ENCODE assay signal across 9 cellular contexts in the genomic region with DNA sequence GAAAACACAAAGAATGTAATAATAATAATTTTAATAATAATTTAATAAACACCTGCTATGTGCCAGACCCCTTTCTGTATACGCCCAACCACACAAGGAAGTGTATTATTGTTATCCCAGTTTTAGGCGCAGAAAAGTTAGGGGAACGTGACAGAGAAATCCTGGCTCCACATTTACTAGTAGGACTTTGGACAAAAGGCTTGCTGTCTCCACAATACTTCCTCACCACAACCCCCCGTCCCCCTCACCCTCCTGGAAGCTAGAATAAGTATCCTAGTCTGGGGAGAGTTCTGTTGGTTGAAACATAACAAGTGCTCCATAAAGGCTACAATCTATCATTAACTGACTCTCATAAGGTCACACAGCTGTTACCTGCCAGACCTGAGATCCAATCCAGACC. TPM values are rescaled to one million over a fixed set of nuclear protein-coding genes. Genes with fewer than 3 reads are reported as not detected.
DNase-seq lines count a peak whose midpoint lies in the region; ATAC-seq, FAIRE-seq and TF ChIP-seq lines count a peak whose summit lies in the region.
"Had no signal": no experiment of that assay in that cellular context is flagged by ENCODE, and none has a peak within 500 bp of the region (broad histone marks: within the 10 kb centered on the region; RNA-seq: fewer than 3 reads in every experiment).

No MANE protein-coding gene starts in this region.

- H3K9ac ChIP-seq in HepG2 (ENCODE audit: insufficient read depth, low read depth, low read length) (no peak overlapping the region), colonic mucosa (ENCODE audit: low read depth in 2 of 2, low read length in 2 of 2) (no peak overlapping the region)

- H3K4me1 ChIP-seq in HepG2 (ENCODE audit: insufficient read depth, low read length): peaks cover 30% of the 10 kb centered on the region
- H3K4me1 ChIP-seq in right lobe of liver: peaks cover 0 to 17% (median 3%) of the 10 kb centered on the region in 4 donors
- peaks cover 23% of the 10 kb centered on the region for H3K4me1 ChIP-seq in lower lobe of right lung
- H3K4me1 ChIP-seq in colonic mucosa: peaks cover 7% of the 10 kb centered on the region
- peaks cover 21% of the 10 kb centered on the region for H3K4me1 ChIP-seq in upper lobe of right lung

- CTCF ChIA-PET in HepG2 (lab: Yijun Ruan, JAX; ENCODE audit: low intra/inter-chr PET ratio, low total read pairs) (no interaction called here), activated B cell treated with CpG ODN at 0.5 μM for 24 hours (lab: Charles Lee) (no interaction called here)

- H3K4me1 Mint-ChIP-seq in activated B cell treated with CpG ODN at 0.5 μM for 24 hours: peaks cover 16% of the 10 kb centered on the region

- DNase-seq in HepG2 (ENCODE audit: low spot score): no peak
- no peak for DNase-seq in right lobe of liver
- no peak for DNase-seq in activated B cell treated with CpG ODN at 0.5 μM for 24 hours
- no peak for DNase-seq in lower lobe of right lung
- DNase-seq in colonic mucosa: no peak
- DNase-seq in upper lobe of right lung: no peak
- DNase-seq: effector CD4-positive, alpha-beta T cell had no signal

- H3K36me3 ChIP-seq in HepG2 (replicated peaks in 1 of 2; ENCODE audit: control insufficient read depth in 1 of 2, insufficient read depth in 2 of 2, low read length in 2 of 2) (no peaks in the 10 kb centered on the region), right lobe of liver (no peaks in the 10 kb centered on the region), lower lobe of right lung (no peaks in the 10 kb centered on the region), colonic mucosa (no peaks in the 10 kb centered on the region), upper lobe of right lung (no peaks in the 10 kb centered on the region)

- TF ChIP-seq EP300 in HepG2 (IDR thresholded peaks at IDR 0.05; ENCODE audit: low read depth in 2 of 2, low read length in 2 of 2): no peak
- no peak for TF ChIP-seq EP300 in HepG2 (CRISPR knock-in tag; IDR thresholded peaks at IDR 0.05; ENCODE audit: borderline replicate concordance)

- no peak for FAIRE-seq in HepG2 (lab: Jason Lieb, UNC)

- no peak overlapping the region for H2AFZ ChIP-seq in HepG2 (ENCODE audit: low read length)

- no peak for TF ChIP-seq CTCF in HepG2 (CRISPR knock-in tag; IDR thresholded peaks at IDR 0.05)
- no peak for TF ChIP-seq CTCF in right lobe of liver (IDR thresholded peaks at IDR 0.05)
- TF ChIP-seq CTCF in activated B cell treated with CpG ODN at 0.5 μM for 24 hours (IDR thresholded peaks at IDR 0.05): no peak
- no peak for TF ChIP-seq CTCF in lower lobe of right lung (IDR thresholded peaks at IDR 0.05)
- TF ChIP-seq CTCF in colonic mucosa (IDR thresholded peaks at IDR 0.05): no peak
- TF ChIP-seq CTCF in upper lobe of right lung (IDR thresholded peaks at IDR 0.05): no peak

- intact Hi-C loops in HepG2 (cut with micrococcal nuclease; ENCODE audit: unreplicated experiment): no loop called here
- intact Hi-C loops in right lobe of liver (cut with DNase I): no loop called here
- intact Hi-C loops in activated B cell treated with CpG ODN at 0.5 μM for 24 hours (cut with micrococcal nuclease): loop anchor here (10.0 kb wide), 1 partner anchor 171 kb away; no protein-coding TSS in a partner anchor
- intact Hi-C loops in lower lobe of right lung (cut with DNase I): no loop called here
- intact Hi-C loops in colonic mucosa (cut with DNase I): loop anchor here (5.0 kb wide), 1 partner anchor 62 kb away; the partner anchor contains the start of gene APPL1
- intact Hi-C loops in upper lobe of right lung (cut with DNase I): no loop called here

- no peaks in the 10 kb centered on the region for H3K9me3 ChIP-seq in HepG2 (ENCODE audit: low read length)
- no peaks in the 10 kb centered on the region for H3K9me3 ChIP-seq in right lobe of liver
- H3K9me3 ChIP-seq in lower lobe of right lung: no peaks in the 10 kb centered on the region
- H3K9me3 ChIP-seq in colonic mucosa: no peaks in the 10 kb centered on the region
- no peaks in the 10 kb centered on the region for H3K9me3 ChIP-seq in upper lobe of right lung

- H3K27me3 Mint-ChIP-seq in activated B cell treated with CpG ODN at 0.5 μM for 24 hours: peaks cover 51% of the 10 kb centered on the region

- H3K4me3 ChIP-seq in HepG2 (replicated peaks in 1 of 3; ENCODE audit: insufficient read depth in 1 of 3, low read depth in 2 of 3, low read length in 3 of 3): peak overlapping the region in 2 of 3 experiments; percentile 69 to 77; a peak in 2 of 6 replicates
- no peak overlapping the region for H3K4me3 ChIP-seq in right lobe of liver
- peak overlapping the region; percentile 71 for H3K4me3 ChIP-seq in lower lobe of right lung
- no peak overlapping the region for H3K4me3 ChIP-seq in colonic mucosa
- H3K4me3 ChIP-seq in upper lobe of right lung: no peak overlapping the region

- H3K79me2 ChIP-seq in HepG2 (ENCODE audit: insufficient read depth, low read length): no peaks in the 10 kb centered on the region

- no peaks in the 10 kb centered on the region for H3K36me3 Mint-ChIP-seq in activated B cell treated with CpG ODN at 0.5 μM for 24 hours (ENCODE audit: low read depth)

- no TSS peak for BruUV-seq in HepG2 (replicated peaks; lab: Mats Ljungman, UMichigan)

- no peak for ATAC-seq in HepG2
- no peak for ATAC-seq in right lobe of liver
- ATAC-seq in activated B cell treated with CpG ODN at 0.5 μM for 24 hours (ENCODE audit: low read depth): no peak
- no peak for ATAC-seq in lower lobe of right lung
- ATAC-seq in HG02588 (IDR thresholded peaks at IDR 0.05; ENCODE audit: unreplicated experiment): no peak
- no peak for ATAC-seq in upper lobe of right lung
- ATAC-seq in GM18907 (IDR thresholded peaks at IDR 0.05; ENCODE audit: unreplicated experiment): no peak

- H3K27ac ChIP-seq in HepG2 (ENCODE audit: extremely low read length, insufficient read depth, low read length) (no peak overlapping the region), right lobe of liver (no peak overlapping the region), lower lobe of right lung (no peak overlapping the region), colonic mucosa (no peak overlapping the region), upper lobe of right lung (no peak overlapping the region)

- TF ChIP-seq RAD21 in HepG2 (CRISPR knock-in tag; IDR thresholded peaks at IDR 0.05): no peak

- TF ChIP-seq POLR2A in HepG2 (IDR thresholded peaks at IDR 0.05; ENCODE audit: insufficient read depth in 1 of 2, low read depth in 2 of 2, low read length in 2 of 2) (no peak), right lobe of liver (IDR thresholded peaks at IDR 0.05) (no peak)

- WGBS in HepG2 (ENCODE audit: low lambda C conversion rate): 28% methylated on average over 4 of the region's 4 CpGs
- WGBS in right lobe of liver (ENCODE audit: insufficient coverage, low coverage, low lambda C conversion rate, missing lambda C conversion rate): 15% methylated on average over 4 of the region's 4 CpGs

- H3K4me3 Mint-ChIP-seq in activated B cell treated with CpG ODN at 0.5 μM for 24 hours: peak overlapping the region; percentile 65

- H3K27ac Mint-ChIP-seq in activated B cell treated with CpG ODN at 0.5 μM for 24 hours: no peak overlapping the region

- POLR2A ChIA-PET in HepG2 (lab: Yijun Ruan, JAX) (no interaction called here), activated B cell treated with CpG ODN at 0.5 μM for 24 hours (lab: Charles Lee) (no interaction called here)

- H3K4me2 ChIP-seq in HepG2 (ENCODE audit: low read depth, low read length): peak overlapping the region; percentile 64; the same call in 1 of the 2 replicates

- in situ Hi-C loops in HepG2 (cut with HindIII; ENCODE audit: extremely low pct_ligation_motif_present, low pct_unique_long_range_greater_than_20kb): no loop called here

- peaks cover 5 to 64% of the 10 kb centered on the region in 2 experiments for H3K27me3 ChIP-seq in HepG2 (ENCODE audit: control insufficient read depth in 1 of 2, insufficient read depth in 2 of 2, low read length in 2 of 2)
- no peaks in the 10 kb centered on the region for H3K27me3 ChIP-seq in right lobe of liver
- peaks cover 31% of the 10 kb centered on the region for H3K27me3 ChIP-seq in lower lobe of right lung (ENCODE audit: low read depth)
- H3K27me3 ChIP-seq in colonic mucosa: peaks cover 7% of the 10 kb centered on the region
- peaks cover 11% of the 10 kb centered on the region for H3K27me3 ChIP-seq in upper lobe of right lung

- no peaks in the 10 kb centered on the region for H3K9me3 Mint-ChIP-seq in activated B cell treated with CpG ODN at 0.5 μM for 24 hours

- H4K20me1 ChIP-seq in HepG2 (ENCODE audit: insufficient read depth, low read length): no peaks in the 10 kb centered on the region

RNA-seq across cellular contexts. Expression of gene IL17RD, which starts 0.5 kb away (rescaled TPM):
- 0.20 and 0.31 TPM in 2 replicates for total RNA-seq in HepG2 (2016; rRNA removed; fragmentation: Illumina TruSeq; extraction: Trizol)
- total RNA-seq in HepG2 (2016; cell fraction: cytosol; rRNA removed; fragmentation: Illumina TruSeq; extraction: Trizol; ENCODE audit: low read depth): 0.09 TPM in 1 of 2 replicates, not detected in the other
- 0.28 and 0.34 TPM in 2 replicates for total RNA-seq in HepG2 (2016; cell fraction: insoluble cytoplasmic fraction; rRNA removed; fragmentation: Illumina TruSeq; extraction: Trizol)
- 0.46 and 0.83 TPM in 2 replicates for total RNA-seq in HepG2 (2016; cell fraction: membrane; rRNA removed; fragmentation: Illumina TruSeq; extraction: Trizol)
- 0.28 and 0.43 TPM in 2 replicates for total RNA-seq in HepG2 (2016; cell fraction: nucleus; rRNA removed; fragmentation: Illumina TruSeq; extraction: Trizol)
- 0.28 and 0.37 TPM in 2 replicates for polyA plus RNA-seq in HepG2 (2011; rRNA removed)
- polyA plus RNA-seq in HepG2 (2011; cell fraction: cytosol; rRNA removed): 0.25 and 0.26 TPM in 2 replicates
- polyA plus RNA-seq in HepG2 (2011; cell fraction: nucleus; rRNA removed): 0.43 and 0.73 TPM in 2 replicates
- 0.11 and 0.15 TPM in 2 replicates for polyA plus RNA-seq in HepG2 (2012)
- polyA plus RNA-seq in HepG2 (2016; cell fraction: cytosol; fragmentation: Illumina TruSeq; extraction: Trizol; ENCODE audit: low read depth): 0.03 and 0.24 TPM in 2 replicates
- 0.09 TPM in 2 replicates for polyA plus RNA-seq in HepG2 (2016; cell fraction: insoluble cytoplasmic fraction; fragmentation: Illumina TruSeq; extraction: Trizol; ENCODE audit: low read depth)
- 0.06 and 0.22 TPM in 2 replicates for polyA plus RNA-seq in HepG2 (2016; cell fraction: membrane; fragmentation: Illumina TruSeq; extraction: Trizol; ENCODE audit: low read depth)
- 0.15 and 0.28 TPM in 2 replicates for polyA plus RNA-seq in HepG2 (2016; cell fraction: nucleus; fragmentation: Illumina TruSeq; extraction: Trizol; ENCODE audit: insufficient read depth, low read depth)
- polyA minus RNA-seq in HepG2 (2011; rRNA and poly(A)+ RNA removed; ENCODE audit: low replicate concordance): 0.30 and 1.4 TPM in 2 replicates
- 0.26 and 0.59 TPM in 2 replicates for polyA minus RNA-seq in HepG2 (2011; cell fraction: cytosol; rRNA and poly(A)+ RNA removed)
- 0.13 and 0.37 TPM in 2 replicates for polyA minus RNA-seq in HepG2 (2011; cell fraction: nucleus; rRNA and poly(A)+ RNA removed)
- total RNA-seq in right lobe of liver: under 1 TPM; under 0.01 to 0.40 (median 0.29) TPM
- total RNA-seq in activated B cell treated with CpG ODN at 0.5 μM for 24 hours: not detected in 2 replicates
- total RNA-seq in lower lobe of right lung: 2.4 TPM
- 1 to 10 TPM; 2.0 to 5.6 TPM for total RNA-seq in colonic mucosa
- total RNA-seq in upper lobe of right lung: 1.1 TPM

RNA-seq across cellular contexts. Expression of gene HESX1, which starts 34.1 kb away (rescaled TPM):
- total RNA-seq in HepG2 (2016; rRNA removed; fragmentation: Illumina TruSeq; extraction: Trizol) (0.75 and 0.97 TPM in 2 replicates), right lobe of liver (under 1 TPM in 4 of 6 experiments, not detected in 2; 0.22 to 0.95 (median 0.66) TPM), activated B cell treated with CpG ODN at 0.5 μM for 24 hours (0.24 TPM in 1 of 2 replicates, not detected in the other), lower lobe of right lung (0.86 TPM), colonic mucosa (under 1 TPM; 0.42 to 0.48 TPM), upper lobe of right lung (1.2 TPM)
- 0.26 and 0.51 TPM in 2 replicates for total RNA-seq in HepG2 (2016; cell fraction: cytosol; rRNA removed; fragmentation: Illumina TruSeq; extraction: Trizol; ENCODE audit: low read depth)
- 0.49 and 0.84 TPM in 2 replicates for total RNA-seq in HepG2 (2016; cell fraction: insoluble cytoplasmic fraction; rRNA removed; fragmentation: Illumina TruSeq; extraction: Trizol)
- 0.56 and 1.2 TPM in 2 replicates for total RNA-seq in HepG2 (2016; cell fraction: membrane; rRNA removed; fragmentation: Illumina TruSeq; extraction: Trizol)
- total RNA-seq in HepG2 (2016; cell fraction: nucleus; rRNA removed; fragmentation: Illumina TruSeq; extraction: Trizol): 1.0 TPM in 1 of 2 replicates, not detected in the other
- polyA plus RNA-seq in HepG2 (2011; rRNA removed): 0.57 and 0.94 TPM in 2 replicates
- polyA plus RNA-seq in HepG2 (2011; cell fraction: cytosol; rRNA removed): 0.48 and 0.79 TPM in 2 replicates
- 0.58 and 0.87 TPM in 2 replicates for polyA plus RNA-seq in HepG2 (2011; cell fraction: nucleus; rRNA removed)
- 0.71 and 0.84 TPM in 2 replicates for polyA plus RNA-seq in HepG2 (2012)
- polyA plus RNA-seq in HepG2 (2016; cell fraction: cytosol; fragmentation: Illumina TruSeq; extraction: Trizol; ENCODE audit: low read depth): 0.51 and 0.66 TPM in 2 replicates
- 0.93 and 1.2 TPM in 2 replicates for polyA plus RNA-seq in HepG2 (2016; cell fraction: insoluble cytoplasmic fraction; fragmentation: Illumina TruSeq; extraction: Trizol; ENCODE audit: low read depth)
- 0.40 and 0.78 TPM in 2 replicates for polyA plus RNA-seq in HepG2 (2016; cell fraction: membrane; fragmentation: Illumina TruSeq; extraction: Trizol; ENCODE audit: low read depth)
- polyA plus RNA-seq in HepG2 (2016; cell fraction: nucleus; fragmentation: Illumina TruSeq; extraction: Trizol; ENCODE audit: insufficient read depth, low read depth): 1.1 and 1.6 TPM in 2 replicates
- polyA minus RNA-seq in HepG2 (2011; rRNA and poly(A)+ RNA removed; ENCODE audit: low replicate concordance): 0.61 TPM in 1 of 2 replicates, not detected in the other
- polyA minus RNA-seq in HepG2 (2011; cell fraction: cytosol; rRNA and poly(A)+ RNA removed): not detected in 2 replicates
- not detected in 2 replicates for polyA minus RNA-seq in HepG2 (2011; cell fraction: nucleus; rRNA and poly(A)+ RNA removed)

Comparison
In these comparisons a context has a peak if more than half of its experiments do, and no peak if none do; other contexts are left out.
1. H3K4me3 ChIP-seq: peak in HepG2 (2 of 3) and lower lobe of right lung (single experiment); none in right lobe of liver (0 of 3), colonic mucosa (single experiment) and upper lobe of right lung (single experiment).
2. intact Hi-C loops: an anchor here in activated B cell treated with CpG ODN at 0.5 μM for 24 hours (10.0 kb wide) and colonic mucosa (5.0 kb wide); none called in HepG2, right lobe of liver, lower lobe of right lung and upper lobe of right lung.